Comparison of ENCODE assay signal across 8 cellular contexts in genomic region chr9:96856363-96857286, GRCh38. TPM values are rescaled to one million over a fixed set of nuclear protein-coding genes. Genes with fewer than 3 reads are reported as not detected.
DNase-seq lines count a peak whose midpoint lies in the region; ATAC-seq, FAIRE-seq and TF ChIP-seq lines count a peak whose summit lies in the region.

No MANE protein-coding gene starts in this region.

- POLR2A ChIA-PET in T-cell (lab: Charles Lee): interaction anchor here in 1 of 2 donors (0.6 kb wide), 1 partner anchor 530 kb away, joined by 3 read pairs; no protein-coding TSS in a partner anchor

- H3K4me2 ChIP-seq in astrocyte (ENCODE audit: low read length): no peak overlapping the region

- H3K36me3 ChIP-seq in astrocyte (ENCODE audit: insufficient read depth, low read length) (no peaks in the 10 kb centered on the region), spleen (peaks cover 0 to 8% (median 0%) of the 10 kb centered on the region in 6 donors)

- H3K27ac Mint-ChIP-seq in T-cell: no peak overlapping the region
- H3K27ac Mint-ChIP-seq in astrocyte (ENCODE audit: unreplicated experiment): peak overlapping the region; percentile 5

- DNase-seq in DMS79 treated with DMSO at 0.1 percent for 48 hours (lab: John Stamatoyannopoulos, UW) (peak; percentile 26), H4 (ENCODE audit: low spot score) (peak; percentile 48), NCI-H1092 (lab: John Stamatoyannopoulos, UW) (peak; percentile 26), T-cell (peak; percentile 41 to 75 (median 66)), astrocyte (ENCODE audit: low read depth) (peak; percentile 46), hippocampal formation (lab: John Stamatoyannopoulos, UW) (peak; percentile 74 to 82), spleen (peak; percentile 88)

- H3K27me3 Mint-ChIP-seq in T-cell: no peaks in the 10 kb centered on the region
- H3K27me3 Mint-ChIP-seq in astrocyte (ENCODE audit: low read depth, unreplicated experiment): no peaks in the 10 kb centered on the region

- CTCF ChIA-PET in T-cell (lab: Charles Lee): interaction anchor here (0.5 to 3.5 kb wide), 28 partner anchors 9 to 777 kb away, joined by 3 to 22 read pairs (median 4); partner anchors contain the start of genes NCBP1 (in 1 of the 2) and TSTD2 (in 1 of the 2)

- WGBS in spleen, 5 donors: 14 to 26% (median 21%) methylated on average over 6 of the region's 6 CpGs

- H3K4me3 ChIP-seq in astrocyte (ENCODE audit: insufficient read depth, low read depth, low read length) (no peak overlapping the region), spleen (no peak overlapping the region)

- no peaks in the 10 kb centered on the region for H3K9me3 Mint-ChIP-seq in T-cell
- H3K9me3 Mint-ChIP-seq in astrocyte (ENCODE audit: unreplicated experiment): no peaks in the 10 kb centered on the region

- H3K9me3 ChIP-seq in astrocyte (ENCODE audit: insufficient read depth, low read depth, low read length): no peaks in the 10 kb centered on the region
- no peaks in the 10 kb centered on the region for H3K9me3 ChIP-seq in spleen

- H3K27me3 ChIP-seq in astrocyte (ENCODE audit: insufficient read depth, low read length) (no peaks in the 10 kb centered on the region), spleen (replicated peaks in 1 of 7) (peaks cover 0 to 5% (median 0%) of the 10 kb centered on the region in 7 donors)

- no peak overlapping the region for H3K9ac ChIP-seq in astrocyte (ENCODE audit: low read length)

- H3K4me1 ChIP-seq in astrocyte (ENCODE audit: insufficient read depth, low read length): peaks cover 26% of the 10 kb centered on the region
- peaks cover 12 to 33% (median 28%) of the 10 kb centered on the region in 6 donors for H3K4me1 ChIP-seq in spleen

- FAIRE-seq in astrocyte (lab: Jason Lieb, UNC): no peak

- TF ChIP-seq CTCF in astrocyte (IDR thresholded peaks at IDR 0.05; ENCODE audit: insufficient read depth, low read depth, low read length) (peak; percentile 99), spleen (IDR thresholded peaks at IDR 0.05 in 8 of 11, conservative IDR thresholded peaks at IDR 0.05 in 3 of 11) (peak; percentile 60 to 97 (median 88))

- H3K4me3 Mint-ChIP-seq in T-cell: no peak overlapping the region
- H3K4me3 Mint-ChIP-seq in astrocyte (ENCODE audit: unreplicated experiment): no peak overlapping the region

- H2AFZ ChIP-seq in astrocyte (ENCODE audit: low read depth, low read length): peak overlapping the region; percentile 1

- H3K79me2 ChIP-seq in astrocyte (ENCODE audit: insufficient read depth, low read length): peaks cover 14% of the 10 kb centered on the region

- TF ChIP-seq POLR2A in spleen (IDR thresholded peaks at IDR 0.05): no peak

- no peak overlapping the region for H3K27ac ChIP-seq in astrocyte (ENCODE audit: low read depth, low read length)
- no peak overlapping the region for H3K27ac ChIP-seq in spleen

- peaks cover 31 to 35% (median 32%) of the 10 kb centered on the region in 3 donors for H3K4me1 Mint-ChIP-seq in T-cell
- H3K4me1 Mint-ChIP-seq in astrocyte (ENCODE audit: low read depth, unreplicated experiment): peaks cover 40% of the 10 kb centered on the region

- ATAC-seq in T-cell (replicated peaks in 1 of 4) (peak; percentile 63 to 74 (median 69)), HG03521 (IDR thresholded peaks at IDR 0.05; ENCODE audit: unreplicated experiment) (no peak)

- H3K36me3 Mint-ChIP-seq in T-cell (peaks cover 3% of the 10 kb centered on the region), astrocyte (ENCODE audit: low read depth, unreplicated experiment) (no peaks in the 10 kb centered on the region)

- intact Hi-C loops in spleen (cut with DNase I; ENCODE audit: low total_unique reads): loop anchor here (5.0 to 10.0 kb wide), 2 partner anchors 541 to 758 kb away; no protein-coding TSS in a partner anchor

- H4K20me1 ChIP-seq in astrocyte (ENCODE audit: insufficient read depth, low read length): peaks cover 16% of the 10 kb centered on the region

RNA-seq across cellular contexts. Expression of gene ZNF782, which starts 2.3 kb away (rescaled TPM):
- 1.5 and 2.7 TPM in 2 replicates for total RNA-seq in H4 (2014; rRNA removed; shearing (Covaris generic))
- total RNA-seq in T-cell (10 to 100 TPM in 2 of 5 donors, 1 to 10 TPM in 3; 8.8 to 16.2 (median 9.5) TPM), astrocyte (2.7 and 3.3 TPM in 2 replicates), spleen (10 to 100 TPM in 2 of 7 donors, 1 to 10 TPM in 5; 6.2 to 18.0 (median 8.2) TPM)
- polyA plus RNA-seq in spleen: 1 to 10 TPM; 1.7 to 1.9 (median 1.7) TPM

Comparison
In these comparisons a context has a peak if more than half of its experiments do, and no peak if none do; other contexts are left out.
1. DNase-seq: peak in every context shown above with its lines; median percentile 88 in spleen; 78 in hippocampal formation; 66 in T-cell; 48 in H4; 46 in astrocyte; 26 in DMS79 treated with DMSO at 0.1 percent for 48 hours; 26 in NCI-H1092.